8 cellular contexts compared by ENCODE assay signal in the genomic region with DNA sequence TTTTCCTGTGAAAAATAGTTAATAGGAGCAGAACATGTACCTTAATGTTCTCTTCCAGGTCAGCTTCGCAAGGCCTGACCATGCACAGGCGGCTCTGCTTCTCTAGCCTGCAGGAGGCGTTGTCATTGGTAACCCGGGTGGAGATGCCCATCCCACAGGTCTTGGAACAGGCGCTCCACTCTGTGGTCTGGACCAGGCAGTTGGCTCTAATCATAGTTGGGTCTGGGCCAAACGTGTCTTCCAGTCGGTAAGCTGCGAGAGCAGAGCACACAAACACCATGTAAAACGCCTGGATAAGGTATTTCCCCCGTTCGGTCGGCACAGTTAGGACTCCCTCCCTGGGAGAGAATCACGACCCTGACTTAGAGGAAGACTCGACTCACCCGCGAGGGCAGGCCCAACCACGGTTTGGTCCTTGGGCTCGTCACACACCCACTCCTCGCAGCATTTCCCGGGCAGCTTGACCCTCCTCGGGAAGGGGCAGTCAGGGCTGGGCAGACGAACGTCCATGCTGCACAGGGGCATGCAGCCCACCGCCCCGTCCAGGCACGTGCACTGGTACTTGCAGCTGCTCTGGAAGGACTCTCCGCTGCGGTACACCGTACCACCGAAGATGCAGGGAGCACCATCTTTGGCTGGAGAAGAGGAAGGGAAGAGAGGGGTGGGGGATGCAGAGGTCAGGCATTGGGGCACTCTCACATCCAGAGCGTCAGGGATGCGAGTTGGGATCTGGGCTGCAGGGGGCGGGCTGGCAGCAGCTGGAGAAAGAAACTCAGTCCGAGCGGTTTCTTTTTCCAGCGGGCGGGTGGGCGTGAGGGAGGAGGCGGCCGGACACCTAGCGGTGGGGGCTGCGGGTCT. TPM values are rescaled to one million over a fixed set of nuclear protein-coding genes. Genes with fewer than 3 reads are reported as not detected.
DNase-seq lines count a peak whose midpoint lies in the region; ATAC-seq and TF ChIP-seq lines count a peak whose summit lies in the region.

No MANE protein-coding gene starts in this region.

- peak overlapping the region; percentile 86 for H3K4me3 ChIP-seq in PC-3 (ENCODE audit: low read length)
- H3K4me3 ChIP-seq in iPS DF 6.9 (ENCODE audit: low read length), result peak overlapping the region; percentile 77
- peak overlapping the region; percentile 84 for H3K4me3 ChIP-seq in rectal smooth muscle tissue (ENCODE audit: low read length)

- TF ChIP-seq CTCF in Calu3 (IDR thresholded peaks at IDR 0.05; ENCODE audit: unreplicated experiment), result no peak
- TF ChIP-seq CTCF in PC-3 (conservative IDR thresholded peaks at IDR 0.05; ENCODE audit: low read depth, low read length), result peak; percentile 42
- peak; percentile 45 for TF ChIP-seq CTCF in MCF 10A (IDR thresholded peaks at IDR 0.05; ENCODE audit: unreplicated experiment)

- H3K4me1 ChIP-seq in PC-3 (ENCODE audit: insufficient read depth, low read length) (peaks cover 39% of the 10 kb centered on the region), iPS DF 6.9 (ENCODE audit: control insufficient read depth, insufficient read depth, low read length) (peaks cover 7% of the 10 kb centered on the region; the same call in 1 of the 2 replicates), rectal smooth muscle tissue (ENCODE audit: control insufficient read depth, insufficient read depth, low read length) (peaks cover 14% of the 10 kb centered on the region)

- peaks cover 11% of the 10 kb centered on the region; the same call in 1 of the 2 replicates for H3K36me3 ChIP-seq in PC-3 (ENCODE audit: low read depth, low read length)
- H3K36me3 ChIP-seq in iPS DF 6.9 (ENCODE audit: control insufficient read depth, insufficient read depth, low read length), result peaks cover 12% of the 10 kb centered on the region; the same call in 1 of the 2 replicates
- no peaks in the 10 kb centered on the region for H3K36me3 ChIP-seq in rectal smooth muscle tissue (ENCODE audit: control insufficient read depth, insufficient read depth, low read length)

- peaks cover 54% of the 10 kb centered on the region for H3K4me1 Mint-ChIP-seq in Calu3 (ENCODE audit: low read depth, unreplicated experiment)
- peaks cover 44% of the 10 kb centered on the region for H3K4me1 Mint-ChIP-seq in MCF 10A (ENCODE audit: insufficient read depth, unreplicated experiment)

- no peaks in the 10 kb centered on the region for H3K27me3 Mint-ChIP-seq in Calu3 (ENCODE audit: unreplicated experiment)
- no peaks in the 10 kb centered on the region for H3K27me3 Mint-ChIP-seq in MCF 10A (ENCODE audit: insufficient read depth, unreplicated experiment)

- H3K9me3 ChIP-seq in PC-3 (ENCODE audit: low read length) (no peaks in the 10 kb centered on the region), iPS DF 6.9 (ENCODE audit: control insufficient read depth, insufficient read depth, low read length) (no peaks in the 10 kb centered on the region)

- POLR2A ChIA-PET in PC-3 (lab: Charles Lee; ENCODE audit: unreplicated experiment), result interaction anchor here (0.6 kb wide), 2 partner anchors 266 to 320 kb away, joined by 3 to 7 read pairs; no protein-coding TSS in a partner anchor
- POLR2A ChIA-PET in MCF 10A (lab: Yijun Ruan, JAX), result interaction anchor here (0.6 to 1.8 kb wide), 10 partner anchors 13 to 322 kb away, joined by 3 to 7 read pairs (median 3); partner anchors contain the start of gene MED23

- no peak overlapping the region for H3K27ac ChIP-seq in PC-3 (ENCODE audit: low read length)
- no peak overlapping the region for H3K27ac ChIP-seq in iPS DF 6.9 (ENCODE audit: low read length)
- peak overlapping the region; percentile 96 for H3K27ac ChIP-seq in rectal smooth muscle tissue (ENCODE audit: low read depth, low read length)

- H3K9me3 Mint-ChIP-seq in Calu3 (ENCODE audit: low read depth, unreplicated experiment) (no peaks in the 10 kb centered on the region), MCF 10A (ENCODE audit: unreplicated experiment) (no peaks in the 10 kb centered on the region)

- H3K9me2 ChIP-seq in PC-3 (replicated peaks; ENCODE audit: low read length), result no peaks in the 10 kb centered on the region

- no peak overlapping the region; the same call in 1 of the 2 replicates for H3K9ac ChIP-seq in PC-3 (ENCODE audit: low read length)
- no peak overlapping the region for H3K9ac ChIP-seq in rectal smooth muscle tissue (ENCODE audit: low read length)

- peaks cover 10% of the 10 kb centered on the region for H4K20me1 ChIP-seq in PC-3 (ENCODE audit: low read length)

- no peaks in the 10 kb centered on the region for H3F3A ChIP-seq in PC-3 (ENCODE audit: low read length, unreplicated experiment)

- peak overlapping the region; percentile 96 for H3K4me2 ChIP-seq in PC-3 (ENCODE audit: low read length)

- ATAC-seq in PC-3, result peak; percentile 49
- ATAC-seq in HG03460 (IDR thresholded peaks at IDR 0.05; ENCODE audit: unreplicated experiment), result no peak
- ATAC-seq in HG02884 (IDR thresholded peaks at IDR 0.05; ENCODE audit: unreplicated experiment), result no peak

- H3K27me3 ChIP-seq in PC-3 (ENCODE audit: low read length) (no peaks in the 10 kb centered on the region), iPS DF 6.9 (ENCODE audit: control insufficient read depth, insufficient read depth, low read length) (no peaks in the 10 kb centered on the region), rectal smooth muscle tissue (ENCODE audit: control insufficient read depth, insufficient read depth, low read length) (no peaks in the 10 kb centered on the region)

- peak overlapping the region; percentile 94 for H3K27ac Mint-ChIP-seq in Calu3 (ENCODE audit: unreplicated experiment)
- peak overlapping the region; percentile 76 for H3K27ac Mint-ChIP-seq in MCF 10A (ENCODE audit: low read depth, unreplicated experiment)

- H2AFZ ChIP-seq in PC-3 (ENCODE audit: low read length), result peak overlapping the region; percentile 62

- BruUV-seq in Calu3 (replicated peaks; lab: Mats Ljungman, UMichigan), result no TSS peak
- TSS peak; percentile 58 for BruUV-seq in PC-3 (replicated peaks; lab: Mats Ljungman, UMichigan)
- TSS peak; percentile 56 for BruUV-seq in MCF 10A (replicated peaks; lab: Mats Ljungman, UMichigan)

- H3K79me2 ChIP-seq in PC-3 (ENCODE audit: low read length), result peaks cover 12% of the 10 kb centered on the region

- H3K36me3 Mint-ChIP-seq in Calu3 (ENCODE audit: insufficient read depth, unreplicated experiment), result peaks cover 64% of the 10 kb centered on the region
- H3K36me3 Mint-ChIP-seq in MCF 10A (ENCODE audit: insufficient read depth, unreplicated experiment), result peaks cover 42% of the 10 kb centered on the region

- intact Hi-C loops in Calu3 (cut with micrococcal nuclease; ENCODE audit: unreplicated experiment), result loop anchor here (2.0 to 10.0 kb wide), 2 partner anchors 211 to 265 kb away; no protein-coding TSS in a partner anchor
- intact Hi-C loops in PC-3 (cut with micrococcal nuclease), result loop anchor here (1.0 to 5.0 kb wide), 3 partner anchors 71 to 267 kb away; no protein-coding TSS in a partner anchor
- intact Hi-C loops in MCF 10A (cut with micrococcal nuclease), result loop anchor here (1.0 kb wide), 2 partner anchors 211 to 268 kb away; no protein-coding TSS in a partner anchor

- CTCF ChIA-PET in Calu3 (lab: Charles Lee), result interaction anchor here (1.0 to 2.7 kb wide), 6 partner anchors 9 to 310 kb away, joined by 3 to 12 read pairs (median 7); no protein-coding TSS in a partner anchor
- CTCF ChIA-PET in PC-3 (lab: Charles Lee), result no interaction called here
- CTCF ChIA-PET in MCF 10A (lab: Yijun Ruan, JAX), result interaction anchor here (0.6 to 4.2 kb wide), 42 partner anchors 7 to 1422 kb away, joined by 3 to 19 read pairs (median 4); no protein-coding TSS in a partner anchor

- no CpG with 5 or more reads among the region's 42 CpGs for WGBS in iPS DF 6.9 (ENCODE audit: insufficient coverage, insufficient read length)

- H3K4me3 Mint-ChIP-seq in Calu3 (ENCODE audit: low read depth, unreplicated experiment), result peak overlapping the region; percentile 85
- H3K4me3 Mint-ChIP-seq in MCF 10A (ENCODE audit: unreplicated experiment), result peak overlapping the region; percentile 88

- DNase-seq in Calu3 (peak; percentile 80), HCEC 1CT (peak; percentile 87), PC-3 (peak; percentile 76), MCF 10A (ENCODE audit: unreplicated experiment) (peak; percentile 90), iPS DF 6.9 (ENCODE audit: low read depth, low spot score) (no peak)

RNA-seq across cellular contexts. Expression of gene CCN2, which starts 1.0 kb away (rescaled TPM):
- total RNA-seq in Calu3 (2022), result 159 and 373 TPM in 2 replicates
- total RNA-seq in PC-3 (2014; rRNA removed), result 33.2 and 34.4 TPM in 2 replicates
- 10.9 and 49.4 TPM in 2 replicates for total RNA-seq in MCF 10A (2022)
